Comparison of ENCODE assay signal across 11 cellular contexts in genomic region chr19:46412034-46412982, GRCh38. TPM values are rescaled to one million over a fixed set of nuclear protein-coding genes. Genes with fewer than 3 reads are reported as not detected.
DNase-seq lines count a peak whose midpoint lies in the region; ATAC-seq and TF ChIP-seq lines count a peak whose summit lies in the region.
"Had no signal": no experiment of that assay in that cellular context is flagged by ENCODE, and none has a peak within 500 bp of the region (broad histone marks: within the 10 kb centered on the region; RNA-seq: fewer than 3 reads in every experiment).

No MANE protein-coding gene starts in this region.

- ATAC-seq in thoracic aorta (ENCODE audit: insufficient number of reproducible peaks, low FRiP score, low read depth) (no peak), GM19455 (IDR thresholded peaks at IDR 0.05; ENCODE audit: unreplicated experiment) (no peak)

- H3K36me3 Mint-ChIP-seq in endodermal cell (ENCODE audit: low read depth): peaks cover 14% of the 10 kb centered on the region

- H2AK5ac ChIP-seq in mesendoderm (ENCODE audit: low read length): peak overlapping the region; percentile 18

- H2AFZ ChIP-seq in SK-N-SH (ENCODE audit: low read depth): no peak overlapping the region

- no peak overlapping the region for H4K8ac ChIP-seq in mesendoderm (ENCODE audit: low read depth, low read length)

- no peaks in the 10 kb centered on the region for H3K9me2 ChIP-seq in SK-N-SH

- 7 to 9% methylated on average over 32 to 68 of the region's 68 CpGs for WGBS in endodermal cell (ENCODE audit: insufficient coverage in 1 of 2, insufficient read length in 1 of 2), 2 experiments
- WGBS in mesendoderm (ENCODE audit: extremely low coverage, insufficient coverage, low lambda C conversion rate): no CpG with 5 or more reads among the region's 68 CpGs
- WGBS in SK-N-SH (ENCODE audit: low lambda C conversion rate): 92% methylated on average over 58 of the region's 68 CpGs

- TF ChIP-seq CTCF in endodermal cell (conservative IDR thresholded peaks at IDR 0.05): peak; percentile 14
- TF ChIP-seq CTCF in thoracic aorta (IDR thresholded peaks at IDR 0.05): no peak
- no peak for TF ChIP-seq CTCF in SK-N-SH (IDR thresholded peaks at IDR 0.05)

- no peak overlapping the region for H4K5ac ChIP-seq in mesendoderm (ENCODE audit: low read length)

- H4K20me1 ChIP-seq in SK-N-SH (ENCODE audit: insufficient read depth): no peaks in the 10 kb centered on the region

- H3K27ac ChIP-seq in endodermal cell (ENCODE audit: low read depth, low read length) (no peak overlapping the region), mesendoderm (ENCODE audit: low read depth, low read length) (no peak overlapping the region), thoracic aorta (peak overlapping the region; percentile 83 to 88), SK-N-SH (ENCODE audit: low read depth in 2 of 2, low read length in 1 of 2) (no peak overlapping the region)

- H3K4me2 ChIP-seq in mesendoderm (ENCODE audit: low read length) (peak overlapping the region; percentile 100), SK-N-SH (no peak overlapping the region)

- POLR2A ChIA-PET in SK-N-SH (lab: Yijun Ruan, JAX): no interaction called here

- H2BK120ac ChIP-seq in mesendoderm (ENCODE audit: low read depth, low read length): no peak overlapping the region

- no peaks in the 10 kb centered on the region for H3F3A ChIP-seq in SK-N-SH (replicated peaks; ENCODE audit: insufficient read depth)

- peaks cover 9% of the 10 kb centered on the region for H3K27me3 Mint-ChIP-seq in endodermal cell (ENCODE audit: insufficient read depth)

- H3K4me1 ChIP-seq in NT2/D1 (ENCODE audit: insufficient read depth, insufficient read length): peaks cover 7% of the 10 kb centered on the region
- peaks cover 3% of the 10 kb centered on the region for H3K4me1 ChIP-seq in endodermal cell (ENCODE audit: control insufficient read depth, insufficient read depth, low read length)
- H3K4me1 ChIP-seq in mesendoderm (ENCODE audit: control insufficient read depth, low read depth, low read length): peaks cover 4% of the 10 kb centered on the region
- H3K4me1 ChIP-seq in thoracic aorta (ENCODE audit: control insufficient read depth in 1 of 2, low read depth in 2 of 2): peaks cover 27 to 59% of the 10 kb centered on the region in 2 donors
- peaks cover 4 to 8% of the 10 kb centered on the region in 2 experiments; a peak in 3 of 4 replicates for H3K4me1 ChIP-seq in SK-N-SH (ENCODE audit: control insufficient read depth in 1 of 2, insufficient read depth in 2 of 2, low read depth in 1 of 2, low read length in 1 of 2)

- H3K27me3 ChIP-seq in NT2/D1 (ENCODE audit: insufficient read depth, insufficient read length) (no peaks in the 10 kb centered on the region), endodermal cell (ENCODE audit: control insufficient read depth, insufficient read depth, low read length, poor library complexity, severe bottlenecking) (no peaks in the 10 kb centered on the region), mesendoderm (ENCODE audit: insufficient read depth, low read length, poor library complexity) (no peaks in the 10 kb centered on the region), thoracic aorta (replicated peaks; ENCODE audit: insufficient read depth) (no peaks in the 10 kb centered on the region), SK-N-SH (ENCODE audit: insufficient read depth) (no peaks in the 10 kb centered on the region)

- H3K9me3 ChIP-seq in NT2/D1 (ENCODE audit: insufficient read depth, low read length) (no peaks in the 10 kb centered on the region), endodermal cell (ENCODE audit: control insufficient read depth, low read length) (no peaks in the 10 kb centered on the region), thoracic aorta (no peaks in the 10 kb centered on the region), SK-N-SH (no peaks in the 10 kb centered on the region)

- H3K18ac ChIP-seq in mesendoderm (ENCODE audit: low read length): peak overlapping the region; percentile 62

- CTCF ChIA-PET in SK-N-SH (lab: Yijun Ruan, JAX): interaction anchor here (3.3 to 5.7 kb wide), 2 partner anchors 11 to 17 kb away, joined by 9 to 31 read pairs; no protein-coding TSS in a partner anchor

- H3K36me3 ChIP-seq in NT2/D1 (ENCODE audit: insufficient read depth, insufficient read length, low read length) (peaks cover 29% of the 10 kb centered on the region), endodermal cell (ENCODE audit: control insufficient read depth, insufficient read depth, low read length) (peaks cover 17% of the 10 kb centered on the region), mesendoderm (ENCODE audit: control insufficient read depth, insufficient read depth, low read length) (no peaks in the 10 kb centered on the region), thoracic aorta (no peaks in the 10 kb centered on the region), SK-N-SH (replicated peaks in 1 of 2; ENCODE audit: control insufficient read depth in 1 of 2, insufficient read depth in 2 of 2, low read length in 1 of 2) (no peaks in the 10 kb centered on the region)

- peak overlapping the region; percentile 98 for H3K23ac ChIP-seq in mesendoderm (ENCODE audit: low read length)

- TF ChIP-seq RAD21 in SK-N-SH (IDR thresholded peaks at IDR 0.05; ENCODE audit: low read length): no peak

- H3K4me1 Mint-ChIP-seq in endodermal cell: peaks cover 20% of the 10 kb centered on the region

- peak overlapping the region; percentile 96 for H3K27ac Mint-ChIP-seq in endodermal cell

- H3K4me3 ChIP-seq in NT2/D1 (ENCODE audit: insufficient read length, low read depth) (peak overlapping the region; percentile 91), endodermal cell (ENCODE audit: low read length) (peak overlapping the region; percentile 91), mesendoderm (ENCODE audit: low read length) (peak overlapping the region; percentile 70), thoracic aorta (peak overlapping the region; percentile 78), SK-N-SH (ENCODE audit: low read depth in 2 of 2, low read length in 1 of 2) (no peak overlapping the region)

- peak overlapping the region; percentile 62 for H3K4ac ChIP-seq in mesendoderm (ENCODE audit: low read depth, low read length)

- no peaks in the 10 kb centered on the region for H3K9me3 Mint-ChIP-seq in endodermal cell

- H3K9ac ChIP-seq in NT2/D1 (ENCODE audit: insufficient read length, low read depth) (peak overlapping the region; percentile 95), endodermal cell (ENCODE audit: extremely low read depth, low read length, poor library complexity, severe bottlenecking) (peak overlapping the region; percentile 87), mesendoderm (ENCODE audit: low read length) (peak overlapping the region; percentile 96), SK-N-SH (no peak overlapping the region)

- TF ChIP-seq EP300 in SK-N-SH (IDR thresholded peaks at IDR 0.05; ENCODE audit: borderline replicate concordance in 1 of 2, low read depth in 1 of 2, low read length in 1 of 2): no peak

- H3K79me2 ChIP-seq in mesendoderm (ENCODE audit: control insufficient read depth, insufficient read depth, low read length): peaks cover 13% of the 10 kb centered on the region
- H3K79me2 ChIP-seq in SK-N-SH (ENCODE audit: insufficient read depth): no peaks in the 10 kb centered on the region

- DNase-seq in NT2/D1 (ENCODE audit: low read depth, low spot score): no peak
- peak; percentile 72 for DNase-seq in endodermal cell
- DNase-seq in mesendoderm: peak; percentile 47
- DNase-seq in thoracic aorta (ENCODE audit: low spot score): no peak
- no peak for DNase-seq in superior temporal gyrus (ENCODE audit: extremely low spot score)
- no peak for DNase-seq in SK-N-SH
- DNase-seq in activated CD4-positive, CD25-positive, alpha-beta regulatory T cell (lab: John Stamatoyannopoulos, UW): no peak
- DNase-seq: activated effector memory CD4-positive, alpha-beta T cell treated with anti-CD3 and anti-CD28 coated beads, Interleukin-2, amount 50 U/mL, for 16 hours; stimulated activated CD4-positive, alpha-beta T cell treated with anti-CD3 and anti-CD28 coated beads, Interleukin-15, amount 100 ng/mL, for 24 hours; T1000 had no signal

- peaks cover 13% of the 10 kb centered on the region for H3K79me1 ChIP-seq in mesendoderm (ENCODE audit: low read length)

- H2BK15ac ChIP-seq in mesendoderm (replicated peaks; ENCODE audit: low read depth): no peak overlapping the region

- peak overlapping the region; percentile 96 for H3K56ac ChIP-seq in mesendoderm (ENCODE audit: low read length)

- peak overlapping the region; percentile 83 for H3K4me3 Mint-ChIP-seq in endodermal cell

- H2BK5ac ChIP-seq in mesendoderm (ENCODE audit: low read length): no peak overlapping the region

TF ChIP-seq in SK-N-SH, 30 proteins besides CTCF, POLR2A, EP300 and RAD21 (continues in another document):
- no peak for TF ChIP-seq SMC3 (IDR thresholded peaks at IDR 0.05; ENCODE audit: low read depth, low read length)

RNA-seq across cellular contexts. Expression of gene CCDC8, which starts 1.1 kb away (rescaled TPM):
- total RNA-seq in endodermal cell (10 to 100 TPM; 27.5 to 30.5 TPM), thoracic aorta (10 to 100 TPM; 22.6 to 23.0 TPM)
- polyA plus RNA-seq in endodermal cell (2013, experiment 1 of 2): 22.6 TPM
- 19.1 TPM for polyA plus RNA-seq in endodermal cell (2013, experiment 2 of 2)
- 11.5 TPM for polyA plus RNA-seq in mesendoderm (2013, experiment 1 of 2)
- 12.1 TPM for polyA plus RNA-seq in mesendoderm (2013, experiment 2 of 2)
- polyA plus RNA-seq in SK-N-SH (2012; rRNA removed): 0.03 TPM in 1 of 2 replicates, not detected in the other
- polyA plus RNA-seq in SK-N-SH (2012; cell fraction: cytosol; rRNA removed): 0.01 TPM in 2 replicates
- polyA plus RNA-seq in SK-N-SH (2012; cell fraction: nucleus; rRNA removed): 0.04 and 0.06 TPM in 2 replicates

RNA-seq across cellular contexts. Expression of gene PNMA8C, which starts 16.4 kb away (rescaled TPM):
- total RNA-seq in endodermal cell (under 1 TPM; 0.20 to 0.33 TPM), thoracic aorta (1 to 10 TPM; 1.2 to 5.2 TPM)
- polyA plus RNA-seq in endodermal cell (2013, experiment 1 of 2): 3.0 TPM
- polyA plus RNA-seq in endodermal cell (2013, experiment 2 of 2): 3.1 TPM
- 0.08 TPM for polyA plus RNA-seq in mesendoderm (2013, experiment 1 of 2)
- 0.10 TPM for polyA plus RNA-seq in mesendoderm (2013, experiment 2 of 2)
- 1.3 and 1.6 TPM in 2 replicates for polyA plus RNA-seq in SK-N-SH (2012; rRNA removed)
- 1.1 and 1.4 TPM in 2 replicates for polyA plus RNA-seq in SK-N-SH (2012; cell fraction: cytosol; rRNA removed)
- 1.6 and 1.8 TPM in 2 replicates for polyA plus RNA-seq in SK-N-SH (2012; cell fraction: nucleus; rRNA removed)

RNA-seq across cellular contexts. Expression of gene PNMA8A, which starts 59.1 kb away (rescaled TPM):
- total RNA-seq in endodermal cell: 10 to 100 TPM; 17.3 to 32.5 TPM
- 39.7 TPM for polyA plus RNA-seq in endodermal cell (2013, experiment 1 of 2)
- polyA plus RNA-seq in endodermal cell (2013, experiment 2 of 2): 40.1 TPM
- 12.5 TPM for polyA plus RNA-seq in mesendoderm (2013, experiment 1 of 2)
- 13.0 TPM for polyA plus RNA-seq in mesendoderm (2013, experiment 2 of 2)
- 10 to 100 TPM in 1 of 2 donors, 1 to 10 TPM in 1; 5.1 to 14.6 TPM for total RNA-seq in thoracic aorta
- 10.2 and 13.8 TPM in 2 replicates for polyA plus RNA-seq in SK-N-SH (2012; rRNA removed)
- 15.7 and 15.8 TPM in 2 replicates for polyA plus RNA-seq in SK-N-SH (2012; cell fraction: cytosol; rRNA removed)
- polyA plus RNA-seq in SK-N-SH (2012; cell fraction: nucleus; rRNA removed): 6.8 and 8.5 TPM in 2 replicates

Comparison
In these comparisons a context has a peak if more than half of its experiments do, and no peak if none do; other contexts are left out.
1. DNase-seq: peak in endodermal cell (single experiment) and mesendoderm (single experiment); none in NT2/D1 (single experiment), thoracic aorta (single experiment), superior temporal gyrus (single experiment), SK-N-SH (single experiment) and activated CD4-positive, CD25-positive, alpha-beta regulatory T cell (0 of 4).
2. H3K4me3 ChIP-seq: peak in NT2/D1 (single experiment), endodermal cell (single experiment), mesendoderm (single experiment) and thoracic aorta (single experiment); none in SK-N-SH (0 of 2).
3. H3K27ac ChIP-seq: peak in thoracic aorta (2 of 2); none in endodermal cell (single experiment), mesendoderm (single experiment) and SK-N-SH (0 of 2).